In genomic region chr13:46171223-46171622, GRCh38 we compare ENCODE assay signal across 14 cellular contexts. TPM values are rescaled to one million over a fixed set of nuclear protein-coding genes. Genes with fewer than 3 reads are reported as not detected.
A peak's percentile ranks its signal among the peaks of the same experiment; 100 is the strongest.
DNase-seq lines count a peak whose midpoint lies in the region; ATAC-seq, FAIRE-seq and TF ChIP-seq lines count a peak whose summit lies in the region.
"Had no signal": no experiment of that assay in that cellular context is flagged by ENCODE, and none has a peak within 500 bp of the region (broad histone marks: within the 10 kb centered on the region; RNA-seq: fewer than 3 reads in every experiment).

No MANE protein-coding gene starts in this region.

- H3K27ac Mint-ChIP-seq in activated naive CD4-positive, alpha-beta T cell treated with anti-CD3 and anti-CD28 coated beads, Interleukin-2, amount 50 U/mL, for 72 hours: peak overlapping the region; percentile 83 to 87

- H4K20me1 ChIP-seq in MM.1S (ENCODE audit: insufficient read depth, low read length): peaks cover 92% of the 10 kb centered on the region

- H3K9ac ChIP-seq in MM.1S (ENCODE audit: low read length): no peak overlapping the region
- H3K9ac ChIP-seq: GM23248 had no signal

- peaks cover 4 to 61% of the 10 kb centered on the region in 2 donors for H3K36me3 Mint-ChIP-seq in activated naive CD4-positive, alpha-beta T cell treated with anti-CD3 and anti-CD28 coated beads, Interleukin-2, amount 50 U/mL, for 72 hours

- peaks cover 34% of the 10 kb centered on the region for H3F3A ChIP-seq in MM.1S (ENCODE audit: insufficient read depth, low read length)

- no peak for TF ChIP-seq CTCF in MM.1S (IDR thresholded peaks at IDR 0.05; ENCODE audit: low read length)
- TF ChIP-seq CTCF in neutrophil (IDR thresholded peaks at IDR 0.05): no peak

- H2AFZ ChIP-seq in MM.1S (ENCODE audit: low read length): no peak overlapping the region
- H2AFZ ChIP-seq: GM23248 had no signal

- peaks cover 90% of the 10 kb centered on the region for H3K4me1 ChIP-seq in MM.1S (ENCODE audit: low read length)
- H3K4me1 ChIP-seq in neutrophil (ENCODE audit: control insufficient read depth in 1 of 2, insufficient read depth in 1 of 2, low read depth in 1 of 2, low read length in 1 of 2): peaks cover 100% of the 10 kb centered on the region in 2 experiments

- no peaks in the 10 kb centered on the region for H3K9me2 ChIP-seq in MM.1S (replicated peaks; ENCODE audit: insufficient read depth, low read length)

- FAIRE-seq in RCC 7860 (lab: Jason Lieb, UNC): no peak

- H3K27me3 ChIP-seq in MM.1S (replicated peaks; ENCODE audit: insufficient read depth, low read length): no peaks in the 10 kb centered on the region
- H3K27me3 ChIP-seq in neutrophil: no peaks in the 10 kb centered on the region
- H3K27me3 ChIP-seq: ovary had no signal

- no peaks in the 10 kb centered on the region for H3K9me3 Mint-ChIP-seq in activated naive CD4-positive, alpha-beta T cell treated with anti-CD3 and anti-CD28 coated beads, Interleukin-2, amount 50 U/mL, for 72 hours

- no peak overlapping the region for H3K27ac ChIP-seq in MM.1S (ENCODE audit: low read length)
- H3K27ac ChIP-seq in neutrophil: peak overlapping the region; percentile 97
- H3K27ac ChIP-seq: foreskin keratinocyte, GM23248, ovary had no signal

- H3K79me2 ChIP-seq in MM.1S (ENCODE audit: low read length): peaks cover 100% of the 10 kb centered on the region

- peak overlapping the region; percentile 37; the same call in 1 of the 2 replicates for H3K4me2 ChIP-seq in MM.1S (ENCODE audit: low read depth, low read length)

- H3K36me3 ChIP-seq in MM.1S (replicated peaks; ENCODE audit: insufficient read depth, low read length) (no peaks in the 10 kb centered on the region), neutrophil (peaks cover 50% of the 10 kb centered on the region)
- H3K36me3 ChIP-seq: ovary had no signal

- no peaks in the 10 kb centered on the region for H3K9me3 ChIP-seq in MM.1S (replicated peaks; ENCODE audit: insufficient read depth, low read length)
- H3K9me3 ChIP-seq in neutrophil: no peaks in the 10 kb centered on the region
- H3K9me3 ChIP-seq: ovary had no signal

- ATAC-seq in activated naive CD4-positive, alpha-beta T cell treated with anti-CD3 and anti-CD28 coated beads, Interleukin-2, amount 50 U/mL, for 72 hours: no peak
- ATAC-seq in GM21360 (IDR thresholded peaks at IDR 0.05; ENCODE audit: unreplicated experiment): no peak
- ATAC-seq: foreskin keratinocyte had no signal

- H3K4me3 ChIP-seq in MM.1S (ENCODE audit: low read length) (no peak overlapping the region), neutrophil (ENCODE audit: low read depth in 1 of 2, low read length in 1 of 2) (peak overlapping the region; percentile 55 to 85)
- H3K4me3 ChIP-seq: GM23248, ovary had no signal

- peak; percentile 84 for DNase-seq in GF-D8 (lab: John Stamatoyannopoulos, UW)
- DNase-seq in MM.1S: no peak
- DNase-seq in activated naive CD4-positive, alpha-beta T cell treated with anti-CD3 and anti-CD28 coated beads, Interleukin-2, amount 50 U/mL, for 72 hours (ENCODE audit: low spot score in 2 of 2): no peak
- no peak for DNase-seq in RCC 7860 (ENCODE audit: low spot score)
- no peak for DNase-seq in NK-92 treated with Interleukin-12 subunit alpha and Interleukin-12 subunit beta, amount 100 ng/mL, for 24 hours (lab: John Stamatoyannopoulos, UW)
- DNase-seq: DMS79, foreskin keratinocyte, GM23248, NCI-H446, ovary, SW 1271 had no signal

RNA-seq across cellular contexts. Expression of gene LCP1, which starts 10.8 kb away (rescaled TPM):
- 1,000 to 10,000 TPM in 1 of 2 donors, 100 to 1,000 TPM in 1; 761 to 1,053 TPM for total RNA-seq in activated naive CD4-positive, alpha-beta T cell treated with anti-CD3 and anti-CD28 coated beads, Interleukin-2, amount 50 U/mL, for 72 hours
- total RNA-seq: GM23248, LHCN-M2 had no signal

RNA-seq across cellular contexts. Expression of gene LRRC63, which starts 40.5 kb away (rescaled TPM):
- total RNA-seq in activated naive CD4-positive, alpha-beta T cell treated with anti-CD3 and anti-CD28 coated beads, Interleukin-2, amount 50 U/mL, for 72 hours: under 1 TPM; 0.16 to 0.99 TPM
- total RNA-seq: foreskin keratinocyte, GM23248, LHCN-M2 had no signal
